ENCODE assay signal across 14 cellular contexts in the genomic region with DNA sequence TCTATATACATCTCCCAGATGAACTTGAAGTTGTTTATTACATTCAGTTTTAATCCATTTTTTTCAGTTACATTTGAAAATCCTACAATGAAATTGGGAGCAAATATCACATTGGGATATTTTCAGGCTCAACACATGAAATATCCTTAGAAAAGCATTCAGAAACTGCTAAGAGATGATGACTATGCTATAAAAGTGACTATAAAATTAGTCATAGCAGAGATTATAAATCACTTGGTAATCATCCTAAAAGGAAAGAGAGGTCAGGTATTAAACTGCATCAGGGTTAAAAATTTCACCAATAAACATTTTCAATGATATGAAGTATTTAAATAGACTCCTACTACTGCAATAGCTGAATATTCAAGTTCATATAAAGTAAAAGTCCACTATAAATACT.
DNase-seq lines count a peak whose midpoint lies in the region; ATAC-seq and TF ChIP-seq lines count a peak whose summit lies in the region.
"Had no signal": no experiment of that assay in that cellular context is flagged by ENCODE, and none has a peak within 500 bp of the region (broad histone marks: within the 10 kb centered on the region; RNA-seq: fewer than 3 reads in every experiment).

No MANE protein-coding gene starts in this region.

- H3K4me3 ChIP-seq in RWPE2 (ENCODE audit: severe bottlenecking) = no peak overlapping the region
- H3K4me3 ChIP-seq: GM23338, K562 had no signal

- H3K4me1 ChIP-seq in RWPE2 (ENCODE audit: insufficient read depth, poor library complexity, severe bottlenecking) = peaks cover 9% of the 10 kb centered on the region

- H3K36me3 ChIP-seq in RWPE2 (ENCODE audit: low read depth) = no peaks in the 10 kb centered on the region

- ATAC-seq in RWPE2 (ENCODE audit: low read depth) = peak; percentile 67
- ATAC-seq in HG02981 (IDR thresholded peaks at IDR 0.05; ENCODE audit: unreplicated experiment) = no peak
- no peak for ATAC-seq in GM21528 (IDR thresholded peaks at IDR 0.05; ENCODE audit: low FRiP score, unreplicated experiment)
- ATAC-seq: CD8-positive, alpha-beta T cell; GM23338; K562 had no signal

- H3K27ac ChIP-seq in RWPE2 (ENCODE audit: poor library complexity, severe bottlenecking) = no peak overlapping the region

- TF ChIP-seq CTCF in RWPE2 (IDR thresholded peaks at IDR 0.05; ENCODE audit: poor library complexity, severe bottlenecking) = no peak

- H3K9me3 ChIP-seq in RWPE2 (ENCODE audit: severe bottlenecking) = no peaks in the 10 kb centered on the region

- DNase-seq in HCEC 1CT (peak; percentile 29), LHCN-M2 (ENCODE audit: low read depth) (peak; percentile 7), RWPE2 (ENCODE audit: low spot score) (no peak), DMS53 (lab: John Stamatoyannopoulos, UW) (no peak)
- DNase-seq in activated effector memory CD4-positive, alpha-beta T cell treated with anti-CD3 and anti-CD28 coated beads, Interleukin-2, amount 50 U/mL, for 16 hours = no peak
- DNase-seq: CD8-positive, alpha-beta T cell; COR-L47; DMS153; DND-41; H7 had no signal

- no peaks in the 10 kb centered on the region for H3K27me3 ChIP-seq in RWPE2 (ENCODE audit: insufficient read depth, poor library complexity, severe bottlenecking)

Comparison
In these comparisons a context has a peak if more than half of its experiments do, and no peak if none do; other contexts are left out.
1. DNase-seq: peak in HCEC 1CT (single experiment) and LHCN-M2 (single experiment); none in RWPE2 (single experiment), DMS53 (single experiment) and activated effector memory CD4-positive, alpha-beta T cell treated with anti-CD3 and anti-CD28 coated beads, Interleukin-2, amount 50 U/mL, for 16 hours (single experiment).